32 cellular contexts compared by ENCODE assay signal in genomic region chr9:32570262-32570661, GRCh38. TPM values are rescaled to one million over a fixed set of nuclear protein-coding genes. Genes with fewer than 3 reads are reported as not detected.
DNase-seq lines count a peak whose midpoint lies in the region; ATAC-seq and TF ChIP-seq lines count a peak whose summit lies in the region.
"Had no signal": no experiment of that assay in that cellular context is flagged by ENCODE, and none has a peak within 500 bp of the region (broad histone marks: within the 10 kb centered on the region; RNA-seq: fewer than 3 reads in every experiment).

No MANE protein-coding gene starts in this region.

- H3F3A ChIP-seq in SK-N-SH (replicated peaks; ENCODE audit: insufficient read depth), result peaks cover 4% of the 10 kb centered on the region

- H3K27me3 ChIP-seq in SK-N-SH (ENCODE audit: insufficient read depth), result no peaks in the 10 kb centered on the region
- H3K27me3 ChIP-seq: BLaER1, colonic mucosa, pancreas, upper lobe of left lung had no signal

- H3K9me2 ChIP-seq in SK-N-SH, result no peaks in the 10 kb centered on the region

- H3K9me3 ChIP-seq in SK-N-SH, result no peaks in the 10 kb centered on the region
- H3K9me3 ChIP-seq: BLaER1, colonic mucosa, mucosa of descending colon, pancreas, upper lobe of left lung had no signal

- no peak overlapping the region for H3K4me2 ChIP-seq in SK-N-SH

- peak overlapping the region; percentile 46 to 61 for H3K27ac Mint-ChIP-seq in natural killer cell
- no peak overlapping the region for H3K27ac Mint-ChIP-seq in natural killer cell treated with Interleukin-12 subunit alpha and Interleukin-12 subunit beta and Interleukin-15 and Interleukin-18, amount 100 ng/mL, for 72 hours
- H3K27ac Mint-ChIP-seq: activated naive CD4-positive, alpha-beta T cell treated with anti-CD3 and anti-CD28 coated beads for 36 hours; activated T-helper 1 cell treated with anti-CD3 and anti-CD28 coated beads, Interleukin-12 subunit alpha, Interleukin-12 subunit beta, Interleukin-2, Interleukin-4 antibody, amounts not matched to agents 30 ng/mL and 10 ng/mL and 1 ng/mL, durations not matched to agents 14 hours and 24 hours and 36 hours; nephron progenitor cell; stimulated activated naive B cell treated with anti-CD40 and anti-IgM and Interleukin-4, amounts not matched to agents 10 μg/mL and 1 μg/mL and 100 μg/mL, for 72 hours; T-helper 1 cell treated with Interleukin-12 subunit alpha and Interleukin-12 subunit beta and Interleukin-4 antibody, amounts not matched to agents 30 μg/mL and 1 μg/mL, for 36 hours had no signal

- H3K36me3 Mint-ChIP-seq in natural killer cell, result no peaks in the 10 kb centered on the region
- H3K36me3 Mint-ChIP-seq in natural killer cell treated with Interleukin-12 subunit alpha and Interleukin-12 subunit beta and Interleukin-15 and Interleukin-18, amount 100 ng/mL, for 72 hours, result peaks cover 7% of the 10 kb centered on the region

- H3K4me1 Mint-ChIP-seq in natural killer cell, result peaks cover 27 to 40% of the 10 kb centered on the region in 2 donors
- peaks cover 25 to 34% of the 10 kb centered on the region in 2 donors for H3K4me1 Mint-ChIP-seq in natural killer cell treated with Interleukin-12 subunit alpha and Interleukin-12 subunit beta and Interleukin-15 and Interleukin-18, amount 100 ng/mL, for 72 hours (ENCODE audit: low read depth in 2 of 2)

- peak in 1 of 2 experiments; percentile 51; a peak in 1 of 4 replicates for TF ChIP-seq EP300 in SK-N-SH (IDR thresholded peaks at IDR 0.05; ENCODE audit: borderline replicate concordance in 1 of 2, low read depth in 1 of 2, low read length in 1 of 2)

- H2AFZ ChIP-seq in SK-N-SH (ENCODE audit: low read depth), result no peak overlapping the region

- TF ChIP-seq CTCF in natural killer cell (IDR thresholded peaks at IDR 0.05) (no peak), SK-N-SH (IDR thresholded peaks at IDR 0.05) (no peak)

- DNase-seq in natural killer cell, result no peak
- DNase-seq in natural killer cell treated with Interleukin-12 subunit alpha and Interleukin-12 subunit beta and Interleukin-15 and Interleukin-18, amount 100 ng/mL, for 72 hours (ENCODE audit: low spot score), result no peak
- no peak for DNase-seq in SK-N-SH
- peak; percentile 24 to 45 for DNase-seq in erythroblast (lab: John Stamatoyannopoulos, UW)
- no peak for DNase-seq in ureter (ENCODE audit: low spot score)
- DNase-seq: activated CD4-positive, CD25-positive, alpha-beta regulatory T cell treated with anti-CD3 and anti-CD28 coated beads, Interleukin-2, amount 50 U/mL, for 72 hours; activated naive CD4-positive, alpha-beta T cell treated with anti-CD3 and anti-CD28 coated beads for 36 hours; anterior cingulate cortex; colonic mucosa; DMS79 treated with DMSO at 0.1 percent for 48 hours; effector CD4-positive, alpha-beta T cell; immature natural killer cell; left cardiac atrium; mucosa of descending colon; NCI-H1092; NCI-H1694 treated with DMSO at 0.1 percent for 48 hours; NCI-H446; NCI-H774; nephron progenitor cell; pancreas; retina; stimulated activated naive B cell treated with anti-CD40 and anti-IgM and Interleukin-4, amounts not matched to agents 10 μg/mL and 1 μg/mL and 100 μg/mL, for 72 hours; upper lobe of left lung had no signal

- H3K36me3 ChIP-seq in SK-N-SH (replicated peaks in 1 of 2; ENCODE audit: control insufficient read depth in 1 of 2, insufficient read depth in 2 of 2, low read length in 1 of 2), result peaks cover 25 to 30% of the 10 kb centered on the region in 2 experiments
- H3K36me3 ChIP-seq: colonic mucosa had no signal

- no peaks in the 10 kb centered on the region for H3K9me3 Mint-ChIP-seq in natural killer cell
- no peaks in the 10 kb centered on the region for H3K9me3 Mint-ChIP-seq in natural killer cell treated with Interleukin-12 subunit alpha and Interleukin-12 subunit beta and Interleukin-15 and Interleukin-18, amount 100 ng/mL, for 72 hours
- H3K9me3 Mint-ChIP-seq: activated naive CD4-positive, alpha-beta T cell treated with anti-CD3 and anti-CD28 coated beads for 36 hours; activated T-helper 1 cell treated with anti-CD3 and anti-CD28 coated beads, Interleukin-12 subunit alpha, Interleukin-12 subunit beta, Interleukin-2, Interleukin-4 antibody, amounts not matched to agents 30 ng/mL and 10 ng/mL and 1 ng/mL, durations not matched to agents 14 hours and 24 hours and 36 hours; immature natural killer cell; nephron progenitor cell; stimulated activated naive B cell treated with anti-CD40 and anti-IgM and Interleukin-4, amounts not matched to agents 10 μg/mL and 1 μg/mL and 100 μg/mL, for 72 hours; T-helper 1 cell treated with Interleukin-12 subunit alpha and Interleukin-12 subunit beta and Interleukin-4 antibody, amounts not matched to agents 30 μg/mL and 1 μg/mL, for 36 hours had no signal

- TF ChIP-seq RAD21 in SK-N-SH (IDR thresholded peaks at IDR 0.05; ENCODE audit: low read length), result no peak

- no peak for ATAC-seq in natural killer cell
- ATAC-seq in natural killer cell treated with Interleukin-12 subunit alpha and Interleukin-12 subunit beta and Interleukin-15 and Interleukin-18, amount 100 ng/mL, for 72 hours, result no peak
- no peak for ATAC-seq in HG03442 (IDR thresholded peaks at IDR 0.05; ENCODE audit: unreplicated experiment)
- no peak for ATAC-seq in GM21447 (IDR thresholded peaks at IDR 0.05; ENCODE audit: unreplicated experiment)
- ATAC-seq: K562; left cardiac atrium; mucosa of descending colon; pancreas; stimulated activated naive B cell treated with anti-CD40 and anti-IgM and Interleukin-4, amounts not matched to agents 10 μg/mL and 1 μg/mL and 100 μg/mL, for 72 hours had no signal

- POLR2A ChIA-PET in SK-N-SH (lab: Yijun Ruan, JAX), result no interaction called here

- peaks cover 17 to 18% of the 10 kb centered on the region in 2 experiments; a peak in 3 of 4 replicates for H3K4me1 ChIP-seq in SK-N-SH (ENCODE audit: control insufficient read depth in 1 of 2, insufficient read depth in 2 of 2, low read depth in 1 of 2, low read length in 1 of 2)

- H3K9ac ChIP-seq in SK-N-SH, result no peak overlapping the region; the same call in 1 of the 2 replicates
- H3K9ac ChIP-seq: BLaER1 had no signal

- WGBS in SK-N-SH (ENCODE audit: low lambda C conversion rate), result 92% methylated on average over 4 of the region's 4 CpGs

- H3K4me3 ChIP-seq in SK-N-SH (ENCODE audit: low read depth in 2 of 2, low read length in 1 of 2), result no peak overlapping the region
- H3K4me3 ChIP-seq: BLaER1, colonic mucosa, K562, lung, mucosa of descending colon, pancreas, upper lobe of left lung had no signal

- peaks cover 62% of the 10 kb centered on the region for H3K79me2 ChIP-seq in SK-N-SH (ENCODE audit: insufficient read depth)

- TF ChIP-seq POLR2A in erythroblast (IDR thresholded peaks at IDR 0.05; ENCODE audit: low read length), result no peak

- CTCF ChIA-PET in SK-N-SH (lab: Yijun Ruan, JAX), result no interaction called here

- H3K4me3 Mint-ChIP-seq in natural killer cell, result no peak overlapping the region
- H3K4me3 Mint-ChIP-seq in natural killer cell treated with Interleukin-12 subunit alpha and Interleukin-12 subunit beta and Interleukin-15 and Interleukin-18, amount 100 ng/mL, for 72 hours, result no peak overlapping the region
- H3K4me3 Mint-ChIP-seq: activated naive CD4-positive, alpha-beta T cell treated with anti-CD3 and anti-CD28 coated beads for 36 hours; activated T-helper 1 cell treated with anti-CD3 and anti-CD28 coated beads, Interleukin-12 subunit alpha, Interleukin-12 subunit beta, Interleukin-2, Interleukin-4 antibody, amounts not matched to agents 30 ng/mL and 10 ng/mL and 1 ng/mL, durations not matched to agents 14 hours and 24 hours and 36 hours; immature natural killer cell; nephron progenitor cell; stimulated activated naive B cell treated with anti-CD40 and anti-IgM and Interleukin-4, amounts not matched to agents 10 μg/mL and 1 μg/mL and 100 μg/mL, for 72 hours; T-helper 1 cell treated with Interleukin-12 subunit alpha and Interleukin-12 subunit beta and Interleukin-4 antibody, amounts not matched to agents 30 μg/mL and 1 μg/mL, for 36 hours had no signal

- intact Hi-C loops in natural killer cell (cut with micrococcal nuclease), result loop anchor here (5.0 kb wide), 1 partner anchor 58 kb away; no protein-coding TSS in a partner anchor

- no peak overlapping the region; a peak in 1 of 4 replicates for H3K27ac ChIP-seq in SK-N-SH (ENCODE audit: low read depth in 2 of 2, low read length in 1 of 2)
- H3K27ac ChIP-seq: BLaER1, colonic mucosa, epithelial cell of prostate, pancreas, RWPE1, upper lobe of left lung had no signal

- H3K27me3 Mint-ChIP-seq in natural killer cell (ENCODE audit: low read depth in 2 of 2), result no peaks in the 10 kb centered on the region
- H3K27me3 Mint-ChIP-seq in natural killer cell treated with Interleukin-12 subunit alpha and Interleukin-12 subunit beta and Interleukin-15 and Interleukin-18, amount 100 ng/mL, for 72 hours, result no peaks in the 10 kb centered on the region
- H3K27me3 Mint-ChIP-seq: stimulated activated naive B cell treated with anti-CD40 and anti-IgM and Interleukin-4, amounts not matched to agents 10 μg/mL and 1 μg/mL and 100 μg/mL, for 72 hours had no signal

- H4K20me1 ChIP-seq in SK-N-SH (ENCODE audit: insufficient read depth), result peaks cover 10% of the 10 kb centered on the region; the same call in 1 of the 2 replicates

RNA-seq across cellular contexts. Expression of gene NDUFB6, which starts 2.7 kb away (rescaled TPM):
- total RNA-seq in natural killer cell, result 10 to 100 TPM; 12.6 to 14.6 (median 13.3) TPM
- total RNA-seq in natural killer cell treated with Interleukin-12 subunit alpha and Interleukin-12 subunit beta and Interleukin-15 and Interleukin-18, amount 100 ng/mL, for 72 hours, result 10 to 100 TPM; 28.9 to 33.8 TPM
- 78.0 and 96.2 TPM in 2 replicates for polyA plus RNA-seq in SK-N-SH (2012; rRNA removed)
- polyA plus RNA-seq in SK-N-SH (2012; cell fraction: cytosol; rRNA removed), result 105 and 117 TPM in 2 replicates
- 33.3 and 42.6 TPM in 2 replicates for polyA plus RNA-seq in SK-N-SH (2012; cell fraction: nucleus; rRNA removed)
- 30.5 TPM for total RNA-seq in ureter

RNA-seq across cellular contexts. Expression of gene TOPORS, which starts 17.9 kb away (rescaled TPM):
- 10 to 100 TPM; 27.5 to 30.4 (median 29.8) TPM for total RNA-seq in natural killer cell
- 10 to 100 TPM; 11.3 to 12.1 TPM for total RNA-seq in natural killer cell treated with Interleukin-12 subunit alpha and Interleukin-12 subunit beta and Interleukin-15 and Interleukin-18, amount 100 ng/mL, for 72 hours
- polyA plus RNA-seq in SK-N-SH (2012; rRNA removed), result 4.9 and 6.1 TPM in 2 replicates
- polyA plus RNA-seq in SK-N-SH (2012; cell fraction: cytosol; rRNA removed), result 8.2 and 9.0 TPM in 2 replicates
- polyA plus RNA-seq in SK-N-SH (2012; cell fraction: nucleus; rRNA removed), result 2.6 and 7.6 TPM in 2 replicates
- total RNA-seq in ureter, result 13.3 TPM

RNA-seq across cellular contexts. Expression of gene SMIM27, which starts 18.1 kb away (rescaled TPM):
- 10 to 100 TPM; 17.7 to 22.8 (median 18.0) TPM for total RNA-seq in natural killer cell
- 1 to 10 TPM; 6.4 to 9.1 TPM for total RNA-seq in natural killer cell treated with Interleukin-12 subunit alpha and Interleukin-12 subunit beta and Interleukin-15 and Interleukin-18, amount 100 ng/mL, for 72 hours
- polyA plus RNA-seq in SK-N-SH (2012; rRNA removed), result 5.9 and 6.0 TPM in 2 replicates
- 6.4 and 6.8 TPM in 2 replicates for polyA plus RNA-seq in SK-N-SH (2012; cell fraction: cytosol; rRNA removed)
- polyA plus RNA-seq in SK-N-SH (2012; cell fraction: nucleus; rRNA removed), result 3.0 and 3.2 TPM in 2 replicates
- 12.3 TPM for total RNA-seq in ureter

RNA-seq across cellular contexts. Expression of gene RIGI, which starts 44.3 kb away (rescaled TPM):
- total RNA-seq in natural killer cell (10 to 100 TPM; 13.8 to 21.3 (median 15.7) TPM), ureter (10.0 TPM)
- 1 to 10 TPM; 7.9 to 9.2 TPM for total RNA-seq in natural killer cell treated with Interleukin-12 subunit alpha and Interleukin-12 subunit beta and Interleukin-15 and Interleukin-18, amount 100 ng/mL, for 72 hours
- polyA plus RNA-seq in SK-N-SH (2012; rRNA removed), result 1.5 and 2.5 TPM in 2 replicates
- polyA plus RNA-seq in SK-N-SH (2012; cell fraction: cytosol; rRNA removed), result 2.2 and 2.5 TPM in 2 replicates
- 1.9 and 3.9 TPM in 2 replicates for polyA plus RNA-seq in SK-N-SH (2012; cell fraction: nucleus; rRNA removed)

Comparison
In these comparisons a context has a peak if more than half of its experiments do, and no peak if none do; other contexts are left out.
1. H3K27ac Mint-ChIP-seq: peak in natural killer cell (2 of 2); none in natural killer cell treated with Interleukin-12 subunit alpha and Interleukin-12 subunit beta and Interleukin-15 and Interleukin-18, amount 100 ng/mL, for 72 hours (0 of 2).
2. DNase-seq: peak in erythroblast (2 of 2); none in natural killer cell (single experiment), natural killer cell treated with Interleukin-12 subunit alpha and Interleukin-12 subunit beta and Interleukin-15 and Interleukin-18, amount 100 ng/mL, for 72 hours (single experiment), SK-N-SH (single experiment) and ureter (single experiment).